In the genomic region with DNA sequence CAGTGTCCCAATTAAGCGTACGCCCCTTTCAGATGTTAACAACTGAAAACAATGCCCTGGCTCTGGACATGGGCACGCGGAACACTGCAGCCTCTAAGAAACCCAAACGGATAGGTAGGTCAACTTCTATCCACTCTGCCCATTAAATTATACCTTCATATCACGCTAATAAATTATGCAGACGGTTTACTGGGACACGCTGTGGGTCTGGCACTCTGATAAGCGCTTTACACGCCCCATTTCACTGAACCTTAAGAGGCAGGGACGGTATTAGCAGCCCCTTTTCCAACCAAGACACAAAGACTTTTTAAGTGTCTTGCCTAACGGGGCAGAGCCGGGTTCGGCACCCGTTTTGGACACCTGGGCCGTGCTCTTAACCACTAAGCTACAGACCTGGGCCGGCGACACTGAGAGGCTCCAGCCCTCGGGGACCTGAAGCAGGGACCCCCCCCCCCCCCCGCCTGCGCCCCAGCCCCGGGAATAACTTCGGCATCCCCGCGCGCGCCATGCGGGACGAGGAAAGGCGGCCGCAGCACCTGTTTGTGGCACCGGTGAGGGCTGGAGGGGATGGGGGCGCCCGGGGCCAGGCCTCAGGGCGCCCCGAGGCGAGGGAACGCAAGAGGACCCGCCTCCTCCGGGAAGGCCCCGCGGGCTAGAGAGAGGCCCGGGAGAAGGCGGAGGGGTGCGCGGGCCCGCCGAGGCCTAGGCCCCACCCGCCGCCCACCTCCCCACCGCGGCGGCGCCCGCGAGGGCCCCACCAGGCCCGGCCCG, we compare ENCODE assay signal across 8 cellular contexts. TPM values are rescaled to one million over a fixed set of nuclear protein-coding genes. Genes with fewer than 3 reads are reported as not detected.
A peak's percentile ranks its signal among the peaks of the same experiment; 100 is the strongest.
DNase-seq lines count a peak whose midpoint lies in the region; ATAC-seq, FAIRE-seq and TF ChIP-seq lines count a peak whose summit lies in the region.

No MANE protein-coding gene starts in this region.

- TF ChIP-seq CTCF in AG09309 (IDR thresholded peaks at IDR 0.05; ENCODE audit: control insufficient read depth, insufficient read depth, low read depth, low read length, missing control alignments): no peak
- no peak for TF ChIP-seq CTCF in endothelial cell of umbilical vein (IDR thresholded peaks at IDR 0.05; ENCODE audit: extremely low read depth in 1 of 2, insufficient read depth in 1 of 2, low read depth in 1 of 2, low read length in 2 of 2)
- TF ChIP-seq CTCF in nephron progenitor cell (IDR thresholded peaks at IDR 0.05): no peak

- peaks cover 7% of the 10 kb centered on the region for H3K27me3 Mint-ChIP-seq in nephron progenitor cell (ENCODE audit: low read depth, poor library complexity)

- FAIRE-seq in endothelial cell of umbilical vein (lab: Jason Lieb, UNC): no peak

- H3K9me3 ChIP-seq in HUES6 (ENCODE audit: control insufficient read depth, insufficient read depth, low read depth, low read length) (no peaks in the 10 kb centered on the region), endothelial cell of umbilical vein (replicated peaks; ENCODE audit: control insufficient read depth, insufficient read depth, low read length) (no peaks in the 10 kb centered on the region)

- dilution Hi-C loops in endothelial cell of umbilical vein (cut with MboI; ENCODE audit: extremely low pct_ligation_motif_present, low sequenced_read_pairs): no loop called here

- H3K36me3 ChIP-seq in HUES6 (ENCODE audit: control insufficient read depth, insufficient read depth, low read length) (no peaks in the 10 kb centered on the region), endothelial cell of umbilical vein (ENCODE audit: control insufficient read depth in 2 of 2, extremely low read depth in 1 of 2, insufficient read depth in 2 of 2, low read length in 2 of 2) (no peaks in the 10 kb centered on the region), urinary bladder (ENCODE audit: insufficient read depth) (no peaks in the 10 kb centered on the region)

- BruUV-seq in endothelial cell of umbilical vein (replicated peaks; lab: Mats Ljungman, UMichigan): no TSS peak

- H3K36me3 Mint-ChIP-seq in nephron progenitor cell (ENCODE audit: low read depth): peaks cover 8% of the 10 kb centered on the region

- H3K9ac ChIP-seq in HUES6 (ENCODE audit: low read length) (peak overlapping the region; percentile 85), endothelial cell of umbilical vein (replicated peaks; ENCODE audit: extremely low read depth, insufficient read depth, low read length) (peak overlapping the region; percentile 70)

- DNase-seq in AG09309 (ENCODE audit: low read depth): no peak
- DNase-seq in activated CD4-positive, alpha-beta T cell treated with anti-CD3 and anti-CD28 coated beads for 48 hours: peak; percentile 59
- peak; percentile 49 for DNase-seq in endothelial cell of umbilical vein (ENCODE audit: low read depth, low spot score)
- DNase-seq in nephron progenitor cell: no peak
- DNase-seq in mesenteric fat pad (ENCODE audit: low spot score): no peak

- peaks cover 38% of the 10 kb centered on the region for H3K4me1 Mint-ChIP-seq in nephron progenitor cell

- H3K4me2 ChIP-seq in endothelial cell of umbilical vein (ENCODE audit: insufficient read depth, low read length): peak overlapping the region; percentile 89

- H3K27me3 ChIP-seq in HUES6 (ENCODE audit: control insufficient read depth, insufficient read depth, low read length) (no peaks in the 10 kb centered on the region), endothelial cell of umbilical vein (ENCODE audit: control insufficient read depth in 2 of 2, insufficient read depth in 2 of 2, low read length in 2 of 2) (peaks cover 0 to 4% of the 10 kb centered on the region in 2 experiments)

- peak; percentile 3 for ATAC-seq in GM19324 (IDR thresholded peaks at IDR 0.05; ENCODE audit: low FRiP score, unreplicated experiment)

- peak overlapping the region; percentile 92 for H3K4me3 Mint-ChIP-seq in nephron progenitor cell

- H4K20me1 ChIP-seq in endothelial cell of umbilical vein (replicated peaks; ENCODE audit: control insufficient read depth, extremely low read depth, insufficient read depth, low read length): peaks cover 10% of the 10 kb centered on the region

- TF ChIP-seq POLR2A in endothelial cell of umbilical vein (IDR thresholded peaks at IDR 0.05; ENCODE audit: low read depth, low read length): no peak

- H3K4me3 ChIP-seq in AG09309 (ENCODE audit: control insufficient read depth, low read depth, low read length) (peak overlapping the region; percentile 78), HUES6 (ENCODE audit: low read depth, low read length) (peak overlapping the region; percentile 95), endothelial cell of umbilical vein (replicated peaks in 1 of 3; ENCODE audit: insufficient read depth in 1 of 3, low read depth in 1 of 3, low read length in 3 of 3) (peak overlapping the region; percentile 83 to 94 (median 90)), urinary bladder (ENCODE audit: low read depth, low read length) (peak overlapping the region; percentile 100)

- H3K4me1 ChIP-seq in HUES6 (ENCODE audit: control insufficient read depth, insufficient read depth, low read length): peaks cover 7% of the 10 kb centered on the region; the same call in 1 of the 2 replicates
- peaks cover 7% of the 10 kb centered on the region for H3K4me1 ChIP-seq in endothelial cell of umbilical vein (ENCODE audit: control insufficient read depth, extremely low read depth, insufficient read depth, low read length)
- no peaks in the 10 kb centered on the region for H3K4me1 ChIP-seq in urinary bladder (ENCODE audit: insufficient read depth)

- POLR2A ChIA-PET in endothelial cell of umbilical vein (lab: Charles Lee): interaction anchor here (1.5 kb wide), 1 partner anchor 32 kb away, joined by 3 read pairs; a partner anchor contains a TSS

- WGBS in urinary bladder: under 1% methylated on average over 58 of the region's 58 CpGs

- CTCF ChIA-PET in endothelial cell of umbilical vein (lab: Charles Lee): interaction anchor here (1.0 to 1.7 kb wide), 4 partner anchors 19 to 55 kb away, joined by 4 to 11 read pairs (median 6); no protein-coding TSS in a partner anchor

- H3K27ac Mint-ChIP-seq in nephron progenitor cell: peak overlapping the region; percentile 89

- intact Hi-C loops in endothelial cell of umbilical vein (cut with micrococcal nuclease): loop anchor here (1.0 kb wide), 1 partner anchor 30 kb away; no protein-coding TSS in a partner anchor

- H3K27ac ChIP-seq in HUES6 (ENCODE audit: low read depth, low read length) (peak overlapping the region; percentile 74; the same call in 1 of the 2 replicates), endothelial cell of umbilical vein (ENCODE audit: insufficient read depth, low read depth, low read length) (peak overlapping the region; percentile 69), urinary bladder (ENCODE audit: low read depth) (peak overlapping the region; percentile 94)

- peaks cover 55% of the 10 kb centered on the region for H3K79me2 ChIP-seq in endothelial cell of umbilical vein (ENCODE audit: control insufficient read depth, insufficient read depth, low read length)

- H3K9me3 Mint-ChIP-seq in nephron progenitor cell: no peaks in the 10 kb centered on the region

- peak overlapping the region; percentile 63 for H2AFZ ChIP-seq in endothelial cell of umbilical vein (ENCODE audit: low read depth, low read length)

- no peaks in the 10 kb centered on the region for H3K9me1 ChIP-seq in endothelial cell of umbilical vein (replicated peaks; ENCODE audit: control insufficient read depth, extremely low read depth, insufficient read depth, low read length)

TF ChIP-seq in endothelial cell of umbilical vein, 7 proteins besides CTCF, POLR2A, EP300 and RAD21:
- no peak for TF ChIP-seq POLR2AphosphoS5 (IDR thresholded peaks at IDR 0.05; ENCODE audit: insufficient read depth, low read depth, low read length)
- no peak for TF ChIP-seq MYC (IDR thresholded peaks at IDR 0.05; ENCODE audit: low read depth, low read length)
- no peak for TF ChIP-seq FOS (IDR thresholded peaks at IDR 0.05; ENCODE audit: borderline replicate concordance, insufficient read depth, low read length)
- no peak for TF ChIP-seq GATA2 (IDR thresholded peaks at IDR 0.05; ENCODE audit: insufficient read depth, insufficient read length, low read depth, low read length)
- TF ChIP-seq, protein P1, sequence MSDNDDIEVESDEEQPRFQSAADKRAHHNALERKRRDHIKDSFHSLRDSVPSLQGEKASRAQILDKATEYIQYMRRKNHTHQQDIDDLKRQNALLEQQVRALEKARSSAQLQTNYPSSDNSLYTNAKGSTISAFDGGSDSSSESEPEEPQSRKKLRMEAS (IDR thresholded peaks at IDR 0.05; ENCODE audit: insufficient read depth, insufficient read length): no peak
- TF ChIP-seq EZH2 (IDR thresholded peaks at IDR 0.05; ENCODE audit: borderline replicate concordance, low read depth, low read length, severe bottlenecking): no peak
- TF ChIP-seq JUN (IDR thresholded peaks at IDR 0.05; ENCODE audit: borderline replicate concordance, insufficient read depth, insufficient read length, low read depth): no peak

RNA-seq across cellular contexts. Expression of a gene that starts 0.6 kb away (rescaled TPM):
- total RNA-seq in endothelial cell of umbilical vein (98.1 and 103 TPM in 2 replicates), urinary bladder (46.4 TPM), mesenteric fat pad (84.1 TPM)
- polyA plus RNA-seq in endothelial cell of umbilical vein (40.9 and 53.1 TPM in 2 replicates), urinary bladder (61.0 TPM)
- polyA plus RNA-seq in endothelial cell of umbilical vein (2011; cell fraction: cytosol; rRNA removed): 68.8 and 70.2 TPM in 2 replicates
- 45.4 and 49.6 TPM in 2 replicates for polyA plus RNA-seq in endothelial cell of umbilical vein (2011; cell fraction: nucleus; rRNA removed)
- 94.8 and 98.0 TPM in 2 replicates for polyA plus RNA-seq in endothelial cell of umbilical vein (2012)
- polyA minus RNA-seq in endothelial cell of umbilical vein: 55.8 and 57.2 TPM in 2 replicates
- 38.0 TPM for polyA minus RNA-seq in endothelial cell of umbilical vein (2011; cell fraction: cytosol; rRNA and poly(A)+ RNA removed)
- 22.6 and 23.6 TPM in 2 replicates for polyA minus RNA-seq in endothelial cell of umbilical vein (2011; cell fraction: nucleus; rRNA and poly(A)+ RNA removed)

RNA-seq across cellular contexts. Expression of a gene that starts 31.7 kb away (rescaled TPM):
- total RNA-seq in endothelial cell of umbilical vein: 25.7 and 26.1 TPM in 2 replicates
- polyA plus RNA-seq in endothelial cell of umbilical vein: 23.1 and 24.0 TPM in 2 replicates
- polyA plus RNA-seq in endothelial cell of umbilical vein (2011; cell fraction: cytosol; rRNA removed): 22.6 and 22.7 TPM in 2 replicates
- polyA plus RNA-seq in endothelial cell of umbilical vein (2011; cell fraction: nucleus; rRNA removed): 36.9 and 40.1 TPM in 2 replicates
- 24.5 and 27.6 TPM in 2 replicates for polyA plus RNA-seq in endothelial cell of umbilical vein (2012)
- 17.7 and 21.1 TPM in 2 replicates for polyA minus RNA-seq in endothelial cell of umbilical vein
- polyA minus RNA-seq in endothelial cell of umbilical vein (2011; cell fraction: cytosol; rRNA and poly(A)+ RNA removed): 36.2 TPM
- 18.0 and 20.7 TPM in 2 replicates for polyA minus RNA-seq in endothelial cell of umbilical vein (2011; cell fraction: nucleus; rRNA and poly(A)+ RNA removed)
- 17.9 TPM for total RNA-seq in urinary bladder
- polyA plus RNA-seq in urinary bladder: 36.1 TPM
- total RNA-seq in mesenteric fat pad: 29.8 TPM

Comparison
In these comparisons a context has a peak if more than half of its experiments do, and no peak if none do; other contexts are left out.
1. DNase-seq: peak in activated CD4-positive, alpha-beta T cell treated with anti-CD3 and anti-CD28 coated beads for 48 hours (single experiment) and endothelial cell of umbilical vein (single experiment); none in AG09309 (single experiment), nephron progenitor cell (single experiment) and mesenteric fat pad (single experiment).
2. Peak in every context shown above with its lines, with median percentiles within 50 percentile points of each other: H3K4me3 ChIP-seq and H3K27ac ChIP-seq.